Comparison of ENCODE assay signal across 12 cellular contexts in the genomic region with DNA sequence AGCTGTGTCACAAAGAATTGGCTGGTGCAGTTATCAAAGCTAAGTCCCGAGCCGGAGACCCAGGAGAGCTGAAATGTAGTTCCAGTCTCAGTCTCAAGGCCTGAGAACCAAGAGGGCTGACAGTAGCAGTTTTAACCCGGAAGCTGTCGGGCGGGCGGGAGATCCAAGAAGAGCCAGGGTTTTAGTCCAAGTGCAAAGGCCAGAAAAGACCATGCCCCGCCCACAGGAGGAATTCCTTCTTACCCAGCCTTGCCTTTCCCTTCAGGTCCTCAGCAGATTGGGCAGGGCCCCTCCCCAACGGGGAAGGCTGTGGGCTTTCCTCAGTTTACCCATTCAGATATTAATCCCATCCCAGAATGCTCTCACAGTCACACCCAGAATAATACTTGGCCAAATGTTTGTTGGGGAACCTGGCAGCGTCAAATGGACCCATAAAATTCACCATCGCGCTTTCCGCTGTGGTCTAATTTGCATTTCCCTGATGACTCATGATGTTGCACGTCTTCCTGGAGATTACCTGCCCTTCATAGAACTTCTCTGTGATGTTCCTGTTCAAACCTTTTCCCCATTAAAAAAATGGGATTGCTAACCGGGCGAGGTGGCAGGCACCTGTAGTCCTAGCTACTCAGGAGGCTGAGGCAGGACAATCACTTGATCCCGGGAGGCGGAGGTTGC. TPM values are rescaled to one million over a fixed set of nuclear protein-coding genes. Genes with fewer than 3 reads are reported as not detected.
DNase-seq lines count a peak whose midpoint lies in the region; ATAC-seq, FAIRE-seq and TF ChIP-seq lines count a peak whose summit lies in the region.
"Had no signal": no experiment of that assay in that cellular context is flagged by ENCODE, and none has a peak within 500 bp of the region (broad histone marks: within the 10 kb centered on the region; RNA-seq: fewer than 3 reads in every experiment).

No MANE protein-coding gene starts in this region.

- peaks cover 47% of the 10 kb centered on the region; the same call in 2 of the 3 replicates for H3K36me3 ChIP-seq in K562 (ENCODE audit: control insufficient read depth, insufficient read depth, low read length)
- peaks cover 7% of the 10 kb centered on the region for H3K36me3 ChIP-seq in neutrophil
- peaks cover 0 to 27% (median 19%) of the 10 kb centered on the region in 4 donors for H3K36me3 ChIP-seq in stomach

- no peak for ATAC-seq in K562
- ATAC-seq in sciatic nerve = no peak

- in situ Hi-C loops in K562 (cut with MboI) = no loop called here

- WGBS in K562 (ENCODE audit: insufficient coverage, low coverage, missing lambda C conversion rate) = 63% methylated on average over 17 of the region's 17 CpGs
- 71 to 82% (median 73%) methylated on average over 17 of the region's 17 CpGs for WGBS in stomach, 5 donors

- TF ChIP-seq EP300 in K562 (IDR thresholded peaks at IDR 0.05; ENCODE audit: low read length) (no peak), stomach (IDR thresholded peaks at IDR 0.05) (no peak)

- FAIRE-seq in GM12891 (lab: Jason Lieb, UNC) (no peak), K562 (lab: Jason Lieb, UNC) (peak; percentile 58)

- H4K20me1 ChIP-seq in K562 (replicated peaks; ENCODE audit: control insufficient read depth, insufficient read depth, low read length) = peaks cover 12% of the 10 kb centered on the region

- no peak for TF ChIP-seq RAD21 in K562 (CRISPR knock-in tag; conservative IDR thresholded peaks at IDR 0.05 in 1 of 2, IDR thresholded peaks at IDR 0.05 in 1 of 2)

- H3K27ac ChIP-seq in K562 (ENCODE audit: extremely low read depth, low read depth, low read length) (peak overlapping the region; percentile 17; the same call in 1 of the 3 replicates), neutrophil (peak overlapping the region; percentile 96), stomach (peak overlapping the region in 2 of 5 donors; percentile 23 to 68)

- no peak overlapping the region for H2AFZ ChIP-seq in K562 (ENCODE audit: low read depth, low read length)

- intact Hi-C loops in K562 (cut with micrococcal nuclease) (no loop called here), stomach (cut with DNase I; ENCODE audit: low total_unique reads) (no loop called here), sciatic nerve (cut with DNase I) (no loop called here)

- H3K79me2 ChIP-seq in K562 (ENCODE audit: control insufficient read depth, insufficient read depth, low read length) = peaks cover 93% of the 10 kb centered on the region

- CTCF ChIA-PET in K562 (lab: Yijun Ruan, JAX; ENCODE audit: low intra/inter-chr PET ratio) = no interaction called here

- TF ChIP-seq POLR2A in GM12891 (IDR thresholded peaks at IDR 0.05; ENCODE audit: low read depth, low read length) (no peak), K562 (conservative IDR thresholded peaks at IDR 0.05) (peak; percentile 40; the same call in 1 of the 2 replicates), stomach (IDR thresholded peaks at IDR 0.05) (no peak)

- H3K4me1 ChIP-seq in K562 (replicated peaks in 1 of 2; ENCODE audit: control insufficient read depth in 2 of 2, insufficient read depth in 2 of 2, low read length in 2 of 2) (peaks cover 4 to 38% of the 10 kb centered on the region in 2 experiments; a peak in 4 of 5 replicates), neutrophil (ENCODE audit: control insufficient read depth in 1 of 2, insufficient read depth in 1 of 2, low read depth in 1 of 2, low read length in 1 of 2) (peaks cover 88 to 89% of the 10 kb centered on the region in 2 experiments), stomach (peaks cover 26 to 75% (median 45%) of the 10 kb centered on the region in 4 donors)

- H3K9me3 ChIP-seq in K562 (replicated peaks; ENCODE audit: control insufficient read depth, insufficient read depth, low read depth, low read length) = no peaks in the 10 kb centered on the region
- H3K9me3 ChIP-seq in neutrophil = no peaks in the 10 kb centered on the region
- no peaks in the 10 kb centered on the region for H3K9me3 ChIP-seq in stomach

- POLR2A ChIA-PET in K562 (lab: Yijun Ruan, JAX) = no interaction called here

- no peak for DNase-seq in GM12891 (ENCODE audit: insufficient read length, low spot score)
- DNase-seq in T-helper 22 cell (ENCODE audit: low read depth) = peak; percentile 41
- DNase-seq in K562 (ENCODE audit: extremely low read depth in 1 of 4, low spot score in 3 of 4) = peak in 1 of 4 experiments; percentile 14
- no peak for DNase-seq in stomach
- DNase-seq in NCI-H1694 (lab: John Stamatoyannopoulos, UW) = no peak
- DNase-seq in sciatic nerve (ENCODE audit: low spot score) = no peak
- no peak for DNase-seq in DMS79 treated with DMSO at 0.1 percent for 48 hours (lab: John Stamatoyannopoulos, UW)
- DNase-seq: head of caudate nucleus; NCI-H1048; NCI-H526 treated with DMSO at 0.1 percent for 48 hours; stimulated activated naive CD4-positive, alpha-beta T cell had no signal

- H3K9ac ChIP-seq in K562 (ENCODE audit: insufficient read depth in 1 of 2, low read depth in 2 of 2, low read length in 2 of 2) = peak overlapping the region in 1 of 2 experiments; percentile 65; a peak in 1 of 4 replicates

- TF ChIP-seq CTCF in K562 (IDR thresholded peaks at IDR 0.05 in 2 of 3, conservative IDR thresholded peaks at IDR 0.05 in 1 of 3; ENCODE audit: insufficient read depth in 2 of 3, low read depth in 1 of 3, low read length in 3 of 3) (no peak), neutrophil (IDR thresholded peaks at IDR 0.05) (no peak), stomach (IDR thresholded peaks at IDR 0.05) (no peak)

- H3K4me3 ChIP-seq in K562 = no peak overlapping the region
- peak overlapping the region in 1 of 2 experiments; percentile 32 for H3K4me3 ChIP-seq in neutrophil (ENCODE audit: low read depth in 1 of 2, low read length in 1 of 2)
- H3K4me3 ChIP-seq in stomach = no peak overlapping the region

- no peak overlapping the region for H3K4me2 ChIP-seq in K562 (ENCODE audit: insufficient read depth, low read length)

- BruUV-seq in K562 (replicated peaks; lab: Mats Ljungman, UMichigan) = no TSS peak

- H3K9me1 ChIP-seq in K562 (ENCODE audit: control insufficient read depth, insufficient read depth, low read length) = no peaks in the 10 kb centered on the region

- H3K27me3 ChIP-seq in K562 (ENCODE audit: control insufficient read depth in 2 of 2, insufficient read depth in 2 of 2, low read length in 2 of 2) (no peaks in the 10 kb centered on the region; a peak in 1 of 5 replicates), neutrophil (no peaks in the 10 kb centered on the region), stomach (no peaks in the 10 kb centered on the region)

RNA-seq across cellular contexts. Expression of a gene that starts 16.2 kb away (rescaled TPM):
- polyA plus RNA-seq in GM12891 (2012; ENCODE audit: low read depth, missing spikeins) = 36.2 TPM
- 97.9 and 170 TPM in 2 replicates for total RNA-seq in K562 (2011; cell fraction: chromatin; rRNA removed; ENCODE audit: low replicate concordance)
- total RNA-seq in K562 (2011; cell fraction: nucleolus; rRNA removed) = 114 and 125 TPM in 2 replicates
- total RNA-seq in K562 (2011; cell fraction: nucleoplasm; rRNA removed) = 91.9 and 96.7 TPM in 2 replicates
- total RNA-seq in K562 (2014; rRNA removed) (63.2 and 104 TPM in 2 replicates), K562 (2014; rRNA removed; fragmentation: Illumina TruSeq; extraction: Trizol) (18.7 and 20.5 TPM in 2 replicates), K562 (2015; rRNA removed; fragmentation: Illumina TruSeq; extraction: Trizol) (45.0 and 48.7 TPM in 2 replicates), K562 (2021) (84.4 and 86.5 TPM in 2 replicates), stomach (100 to 1,000 TPM in 3 of 5 donors, 10 to 100 TPM in 2; 34.0 to 295 (median 103) TPM), sciatic nerve (68.6 TPM)
- polyA plus RNA-seq in K562 (2011; rRNA removed) (59.3 and 60.8 TPM in 2 replicates), K562 (2014; fragmentation: Illumina TruSeq; extraction: Trizol) (34.3 and 57.0 TPM in 2 replicates), K562 (2014; fragmentation: Nextera tagmentation; extraction: Ambion mirVana) (1 to 10 TPM; 2.1 to 4.7 TPM), K562 (2014; rRNA removed) (72.5 and 74.7 TPM in 2 replicates), stomach (10 to 100 TPM; 42.3 to 48.4 (median 42.8) TPM)
- polyA plus RNA-seq in K562 (2011; cell fraction: cytosol; rRNA removed) = 74.2 and 137 TPM in 2 replicates
- 133 and 220 TPM in 2 replicates for polyA plus RNA-seq in K562 (2011; cell fraction: nucleus; rRNA removed)
- polyA plus RNA-seq in K562 (2012) = 70.1 and 73.0 TPM in 2 replicates
- polyA minus RNA-seq in K562 (2011; rRNA and poly(A)+ RNA removed) = 25.7 and 39.9 TPM in 2 replicates
- 62.0 and 64.6 TPM in 2 replicates for polyA minus RNA-seq in K562 (2011; cell fraction: cytosol; rRNA and poly(A)+ RNA removed)
- 51.3 and 58.3 TPM in 2 replicates for polyA minus RNA-seq in K562 (2011; cell fraction: nucleus; rRNA and poly(A)+ RNA removed)

RNA-seq across cellular contexts. Expression of a gene that starts 41.1 kb away (rescaled TPM):
- polyA plus RNA-seq in GM12891 (2012; ENCODE audit: low read depth, missing spikeins) = 6.8 TPM
- 74.2 and 130 TPM in 2 replicates for total RNA-seq in K562 (2011; cell fraction: chromatin; rRNA removed; ENCODE audit: low replicate concordance)
- total RNA-seq in K562 (2011; cell fraction: nucleolus; rRNA removed) = 56.7 and 60.5 TPM in 2 replicates
- 48.0 and 51.4 TPM in 2 replicates for total RNA-seq in K562 (2011; cell fraction: nucleoplasm; rRNA removed)
- total RNA-seq in K562 (2014; rRNA removed) (4.5 and 5.4 TPM in 2 replicates), K562 (2014; rRNA removed; fragmentation: Illumina TruSeq; extraction: Trizol) (1.5 TPM in 2 replicates), K562 (2015; rRNA removed; fragmentation: Illumina TruSeq; extraction: Trizol) (2.6 and 2.9 TPM in 2 replicates), K562 (2021) (12.4 and 14.6 TPM in 2 replicates), stomach (100 to 1,000 TPM in 1 of 5 donors, 10 to 100 TPM in 4; 15.1 to 103 (median 53.9) TPM), sciatic nerve (33.5 TPM)
- polyA plus RNA-seq in K562 (2011; rRNA removed) (3.5 and 7.2 TPM in 2 replicates), K562 (2014; fragmentation: Illumina TruSeq; extraction: Trizol) (3.3 and 4.7 TPM in 2 replicates), K562 (2014; fragmentation: Nextera tagmentation; extraction: Ambion mirVana) (under 1 TPM; 0.21 to 0.27 TPM), K562 (2014; rRNA removed) (5.8 and 9.2 TPM in 2 replicates), stomach (1 to 10 TPM; 4.1 to 7.0 (median 5.2) TPM)
- polyA plus RNA-seq in K562 (2011; cell fraction: cytosol; rRNA removed) = 3.2 and 3.4 TPM in 2 replicates
- 46.4 and 58.8 TPM in 2 replicates for polyA plus RNA-seq in K562 (2011; cell fraction: nucleus; rRNA removed)
- polyA plus RNA-seq in K562 (2012) = 5.4 and 8.3 TPM in 2 replicates
- polyA minus RNA-seq in K562 (2011; rRNA and poly(A)+ RNA removed) = 2.9 and 3.6 TPM in 2 replicates
- 3.3 TPM in 2 replicates for polyA minus RNA-seq in K562 (2011; cell fraction: cytosol; rRNA and poly(A)+ RNA removed)
- 12.8 and 18.4 TPM in 2 replicates for polyA minus RNA-seq in K562 (2011; cell fraction: nucleus; rRNA and poly(A)+ RNA removed)

RNA-seq across cellular contexts. Expression of a gene that starts 57.0 kb away (rescaled TPM):
- polyA plus RNA-seq in GM12891 (2012; ENCODE audit: low read depth, missing spikeins) = 97.8 TPM
- 63.5 and 142 TPM in 2 replicates for total RNA-seq in K562 (2011; cell fraction: chromatin; rRNA removed; ENCODE audit: low replicate concordance)
- total RNA-seq in K562 (2011; cell fraction: nucleolus; rRNA removed) = 94.5 and 102 TPM in 2 replicates
- total RNA-seq in K562 (2011; cell fraction: nucleoplasm; rRNA removed) = 48.0 and 62.1 TPM in 2 replicates
- 162 and 230 TPM in 2 replicates for total RNA-seq in K562 (2014; rRNA removed)
- total RNA-seq in K562 (2014; rRNA removed; fragmentation: Illumina TruSeq; extraction: Trizol) = 27.2 and 30.4 TPM in 2 replicates
- 67.9 and 70.4 TPM in 2 replicates for total RNA-seq in K562 (2015; rRNA removed; fragmentation: Illumina TruSeq; extraction: Trizol)
- 134 and 148 TPM in 2 replicates for total RNA-seq in K562 (2021)
- polyA plus RNA-seq in K562 (2011; rRNA removed) = 68.2 and 72.3 TPM in 2 replicates
- 113 and 437 TPM in 2 replicates for polyA plus RNA-seq in K562 (2011; cell fraction: cytosol; rRNA removed)
- 168 and 330 TPM in 2 replicates for polyA plus RNA-seq in K562 (2011; cell fraction: nucleus; rRNA removed)
- polyA plus RNA-seq in K562 (2012) = 113 and 126 TPM in 2 replicates
- polyA plus RNA-seq in K562 (2014; fragmentation: Illumina TruSeq; extraction: Trizol) = 64.0 and 116 TPM in 2 replicates
- 10 to 100 TPM; 14.5 to 20.0 TPM for polyA plus RNA-seq in K562 (2014; fragmentation: Nextera tagmentation; extraction: Ambion mirVana)
- 111 and 118 TPM in 2 replicates for polyA plus RNA-seq in K562 (2014; rRNA removed)
- 33.8 and 54.2 TPM in 2 replicates for polyA minus RNA-seq in K562 (2011; rRNA and poly(A)+ RNA removed)
- polyA minus RNA-seq in K562 (2011; cell fraction: cytosol; rRNA and poly(A)+ RNA removed) = 135 and 154 TPM in 2 replicates
- 39.7 and 56.8 TPM in 2 replicates for polyA minus RNA-seq in K562 (2011; cell fraction: nucleus; rRNA and poly(A)+ RNA removed)
- total RNA-seq in stomach = 100 to 1,000 TPM in 3 of 5 donors, 10 to 100 TPM in 2; 85.0 to 415 (median 227) TPM
- 10 to 100 TPM; 72.7 to 90.4 (median 83.5) TPM for polyA plus RNA-seq in stomach
- total RNA-seq in sciatic nerve = 143 TPM
